Comparison of ENCODE assay signal across 10 cellular contexts in genomic region chr16:85104821-85105391, GRCh38. TPM values are rescaled to one million over a fixed set of nuclear protein-coding genes. Genes with fewer than 3 reads are reported as not detected.
A peak's percentile ranks its signal among the peaks of the same experiment; 100 is the strongest.
DNase-seq lines count a peak whose midpoint lies in the region; ATAC-seq and TF ChIP-seq lines count a peak whose summit lies in the region.
"Had no signal": no experiment of that assay in that cellular context is flagged by ENCODE, and none has a peak within 500 bp of the region (broad histone marks: within the 10 kb centered on the region; RNA-seq: fewer than 3 reads in every experiment).

No MANE protein-coding gene starts in this region.

- TF ChIP-seq EP300 in ovary (IDR thresholded peaks at IDR 0.05): no peak

- peak overlapping the region in 2 of 4 donors; percentile 48 to 50 for H3K4me3 Mint-ChIP-seq in CD4-positive, CD25-positive, alpha-beta regulatory T cell
- H3K4me3 Mint-ChIP-seq in T-helper 2 cell treated with Interferon-gamma antibody and Interleukin-4, amounts not matched to agents 5 μg/mL and 100 μg/mL, for 36 hours: peak overlapping the region; percentile 32
- H3K4me3 Mint-ChIP-seq: nephron progenitor cell had no signal

- H3K9me3 Mint-ChIP-seq in CD4-positive, CD25-positive, alpha-beta regulatory T cell: no peaks in the 10 kb centered on the region
- no peaks in the 10 kb centered on the region for H3K9me3 Mint-ChIP-seq in T-helper 2 cell treated with Interferon-gamma antibody and Interleukin-4, amounts not matched to agents 5 μg/mL and 100 μg/mL, for 36 hours
- H3K9me3 Mint-ChIP-seq: nephron progenitor cell had no signal

- peaks cover 12% of the 10 kb centered on the region for H3K4me1 ChIP-seq in CD4-positive, CD25-positive, alpha-beta regulatory T cell (ENCODE audit: control insufficient read depth, insufficient read depth, low read length, poor library complexity, severe bottlenecking)
- H3K4me1 ChIP-seq in right lobe of liver (no peaks in the 10 kb centered on the region), HAP-1 (no peaks in the 10 kb centered on the region), ovary (ENCODE audit: insufficient read depth) (no peaks in the 10 kb centered on the region), ascending aorta (no peaks in the 10 kb centered on the region)

- no peaks in the 10 kb centered on the region for H3K9me3 ChIP-seq in CD4-positive, CD25-positive, alpha-beta regulatory T cell (ENCODE audit: control insufficient read depth in 2 of 2, low read length in 2 of 2)
- H3K9me3 ChIP-seq in right lobe of liver (no peaks in the 10 kb centered on the region), HAP-1 (no peaks in the 10 kb centered on the region), ovary (no peaks in the 10 kb centered on the region), ascending aorta (no peaks in the 10 kb centered on the region)

- H3K36me3 ChIP-seq in CD4-positive, CD25-positive, alpha-beta regulatory T cell (ENCODE audit: control insufficient read depth, insufficient read depth, low read length): no peaks in the 10 kb centered on the region
- H3K36me3 ChIP-seq in right lobe of liver (no peaks in the 10 kb centered on the region), HAP-1 (replicated peaks) (no peaks in the 10 kb centered on the region), ovary (no peaks in the 10 kb centered on the region), ascending aorta (no peaks in the 10 kb centered on the region)

- TF ChIP-seq POLR2A in right lobe of liver (IDR thresholded peaks at IDR 0.05) (no peak), ovary (IDR thresholded peaks at IDR 0.05) (no peak)

- no peak overlapping the region for H3K4me3 ChIP-seq in CD4-positive, CD25-positive, alpha-beta regulatory T cell (ENCODE audit: low read depth, low read length)
- no peak overlapping the region for H3K4me3 ChIP-seq in right lobe of liver
- no peak overlapping the region for H3K4me3 ChIP-seq in HAP-1
- no peak overlapping the region for H3K4me3 ChIP-seq in ovary
- H3K4me3 ChIP-seq in ascending aorta: no peak overlapping the region

- intact Hi-C loops in right lobe of liver (cut with DNase I): no loop called here
- intact Hi-C loops in ovary (cut with DNase I): loop anchor here in 2 of 4 donors (10.0 kb wide), 1 partner anchor 610 kb away; no protein-coding TSS in a partner anchor
- intact Hi-C loops in ascending aorta (cut with DNase I): no loop called here

- H3K4me1 Mint-ChIP-seq in CD4-positive, CD25-positive, alpha-beta regulatory T cell: peaks cover 0 to 27% (median 3%) of the 10 kb centered on the region in 4 donors
- peaks cover 17% of the 10 kb centered on the region for H3K4me1 Mint-ChIP-seq in T-helper 2 cell treated with Interferon-gamma antibody and Interleukin-4, amounts not matched to agents 5 μg/mL and 100 μg/mL, for 36 hours (ENCODE audit: low read depth)

- TF ChIP-seq CTCF in right lobe of liver (IDR thresholded peaks at IDR 0.05) (no peak), GM13977 (IDR thresholded peaks at IDR 0.05; ENCODE audit: extremely low read depth, insufficient read depth, missing control alignments) (no peak), ovary (IDR thresholded peaks at IDR 0.05) (no peak), ascending aorta (IDR thresholded peaks at IDR 0.05) (no peak)

- no peaks in the 10 kb centered on the region for H3K36me3 Mint-ChIP-seq in CD4-positive, CD25-positive, alpha-beta regulatory T cell
- H3K36me3 Mint-ChIP-seq in T-helper 2 cell treated with Interferon-gamma antibody and Interleukin-4, amounts not matched to agents 5 μg/mL and 100 μg/mL, for 36 hours (ENCODE audit: low read depth): no peaks in the 10 kb centered on the region

- ATAC-seq in CD4-positive, CD25-positive, alpha-beta regulatory T cell (ENCODE audit: low read depth in 2 of 2): peak; percentile 66 to 69
- ATAC-seq in GM21390 (IDR thresholded peaks at IDR 0.05; ENCODE audit: unreplicated experiment) (peak; percentile 60), right lobe of liver (peak; percentile 58 to 75 (median 62))

- in situ Hi-C loops in HAP-1 (cut with MboI; ENCODE audit: low sequenced_read_pairs) (no loop called here), GM13977 (cut with MboI; ENCODE audit: low pct_unique_long_range_greater_than_20kb, low sequenced_read_pairs, unreplicated experiment) (no loop called here)

- peak in 2 of 3 donors; percentile 20 to 75 for DNase-seq in CD4-positive, CD25-positive, alpha-beta regulatory T cell
- no peak for DNase-seq in T-helper 2 cell treated with Interferon-gamma antibody and Interleukin-4, amounts not matched to agents 5 μg/mL and 100 μg/mL, for 36 hours (ENCODE audit: low spot score)
- DNase-seq in right lobe of liver: no peak
- no peak for DNase-seq in HAP-1 (ENCODE audit: low spot score in 2 of 2)
- DNase-seq in GM13977 (ENCODE audit: low spot score): no peak
- DNase-seq in ovary: no peak
- DNase-seq in ascending aorta (ENCODE audit: low spot score in 2 of 2): no peak
- DNase-seq: nephron progenitor cell had no signal

- no peaks in the 10 kb centered on the region for H3K27me3 ChIP-seq in CD4-positive, CD25-positive, alpha-beta regulatory T cell (ENCODE audit: control insufficient read depth, insufficient read depth, low read length)
- H3K27me3 ChIP-seq in right lobe of liver (no peaks in the 10 kb centered on the region), HAP-1 (ENCODE audit: low read depth) (no peaks in the 10 kb centered on the region), ovary (no peaks in the 10 kb centered on the region), ascending aorta (no peaks in the 10 kb centered on the region)

- no peaks in the 10 kb centered on the region for H3K27me3 Mint-ChIP-seq in CD4-positive, CD25-positive, alpha-beta regulatory T cell
- no peaks in the 10 kb centered on the region for H3K27me3 Mint-ChIP-seq in T-helper 2 cell treated with Interferon-gamma antibody and Interleukin-4, amounts not matched to agents 5 μg/mL and 100 μg/mL, for 36 hours (ENCODE audit: low read depth)

- WGBS in right lobe of liver (ENCODE audit: insufficient coverage, low coverage, low lambda C conversion rate, missing lambda C conversion rate): 46% methylated on average over 2 of the region's 11 CpGs
- 73 to 83% (median 76%) methylated on average over 11 of the region's 11 CpGs for WGBS in ovary, 3 donors

- H3K27ac Mint-ChIP-seq in CD4-positive, CD25-positive, alpha-beta regulatory T cell: peak overlapping the region; percentile 76 to 91 (median 78)
- peak overlapping the region; percentile 52 for H3K27ac Mint-ChIP-seq in T-helper 2 cell treated with Interferon-gamma antibody and Interleukin-4, amounts not matched to agents 5 μg/mL and 100 μg/mL, for 36 hours
- H3K27ac Mint-ChIP-seq: nephron progenitor cell had no signal

- no peak overlapping the region for H3K27ac ChIP-seq in CD4-positive, CD25-positive, alpha-beta regulatory T cell (ENCODE audit: insufficient read depth, low read length, poor library complexity, severe bottlenecking)
- H3K27ac ChIP-seq in right lobe of liver: no peak overlapping the region
- no peak overlapping the region for H3K27ac ChIP-seq in ovary
- no peak overlapping the region for H3K27ac ChIP-seq in ascending aorta
- H3K27ac ChIP-seq: VCaP had no signal

RNA-seq across cellular contexts. Expression of gene CIBAR2, which starts 7.4 kb away (rescaled TPM):
- not detected for total RNA-seq in CD4-positive, CD25-positive, alpha-beta regulatory T cell
- polyA plus RNA-seq in CD4-positive, CD25-positive, alpha-beta regulatory T cell: not detected
- not detected for total RNA-seq in right lobe of liver
- 10 to 100 TPM in 1 of 7 donors, 1 to 10 TPM in 4, not detected in 2; 1.1 to 13.0 (median 1.7) TPM for total RNA-seq in ovary
- under 1 TPM in 1 of 2 donors, not detected in 1; 0.18 TPM for polyA plus RNA-seq in ovary
- not detected for total RNA-seq in ascending aorta

Comparison
In these comparisons a context has a peak if more than half of its experiments do, and no peak if none do; other contexts are left out.
1. DNase-seq: peak in CD4-positive, CD25-positive, alpha-beta regulatory T cell (2 of 3); none in T-helper 2 cell treated with Interferon-gamma antibody and Interleukin-4, amounts not matched to agents 5 μg/mL and 100 μg/mL, for 36 hours (single experiment), right lobe of liver (0 of 3), HAP-1 (0 of 2), GM13977 (single experiment), ovary (0 of 5) and ascending aorta (0 of 2).
2. Peak in every context shown above with its lines, with median percentiles within 50 percentile points of each other: ATAC-seq.